ENCODE assay signal across 1 cellular context in the genomic region with DNA sequence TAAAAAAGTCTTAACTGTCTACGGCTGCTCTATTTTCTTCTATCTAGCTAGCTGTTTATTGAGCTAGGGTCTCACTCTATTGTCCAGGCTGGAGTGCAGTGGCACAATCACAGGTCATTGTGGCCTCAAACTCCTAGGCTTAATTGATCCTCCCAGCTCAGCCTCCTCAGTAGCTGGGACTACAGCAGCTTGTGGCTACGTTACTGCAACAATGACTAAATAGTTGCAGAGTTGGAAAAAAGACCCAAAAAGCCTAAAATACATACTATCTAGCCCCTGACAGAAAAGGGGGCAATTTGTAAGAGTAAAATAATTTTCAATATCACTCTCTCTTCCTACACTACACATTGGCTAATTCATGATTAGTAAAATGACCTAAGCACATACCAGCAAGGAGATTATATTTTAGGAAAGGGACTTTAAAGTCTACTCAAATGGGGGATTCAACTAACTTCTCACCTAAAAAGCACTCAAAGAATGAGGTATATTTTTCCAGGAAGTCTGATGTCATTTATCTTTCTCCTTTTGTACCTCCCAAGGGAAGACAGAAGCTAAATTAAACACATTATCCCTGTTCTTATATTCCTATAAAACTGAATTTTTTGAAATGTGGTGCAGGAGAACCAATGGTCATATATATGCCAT.
TF ChIP-seq lines count a peak whose summit lies in the region.

No MANE protein-coding gene starts in this region.

TF ChIP-seq in HepG2, 621 proteins besides CTCF, POLR2A, EP300 and RAD21 (continued from another document):
- TF ChIP-seq ZNF770 (CRISPR knock-in tag; IDR thresholded peaks at IDR 0.05) (peak; percentile 81), ZFP82 (CRISPR knock-in tag; IDR thresholded peaks at IDR 0.05; ENCODE audit: borderline replicate concordance) (0 out of 2 replicates have a peak, but pooled peaks have one; percentile 43)
